Comparison of ENCODE assay signal across 8 cellular contexts in genomic region chr2:201208563-201209252, GRCh38. TPM values are rescaled to one million over a fixed set of nuclear protein-coding genes. Genes with fewer than 3 reads are reported as not detected.
DNase-seq lines count a peak whose midpoint lies in the region; ATAC-seq and TF ChIP-seq lines count a peak whose summit lies in the region.

No MANE protein-coding gene starts in this region.

- no peaks in the 10 kb centered on the region for H3K9me3 Mint-ChIP-seq in CD14-positive monocyte
- no peaks in the 10 kb centered on the region for H3K9me3 Mint-ChIP-seq in activated naive CD8-positive, alpha-beta T cell treated with anti-CD3 and anti-CD28 coated beads, Interleukin-2, amount 50 U/mL, for 24 hours
- no peaks in the 10 kb centered on the region for H3K9me3 Mint-ChIP-seq in activated CD8-positive, alpha-beta T cell treated with anti-CD3 and anti-CD28 coated beads, Interleukin-2, amount 10 ng/mL, durations not matched to agents 7 days and 5 days (ENCODE audit: insufficient read depth)
- no peaks in the 10 kb centered on the region for H3K9me3 Mint-ChIP-seq in activated CD4-positive, alpha-beta T cell treated with anti-CD3 and anti-CD28 coated beads for 36 hours (ENCODE audit: low read depth)

- H3K4me1 Mint-ChIP-seq in CD14-positive monocyte: peaks cover 32% of the 10 kb centered on the region
- H3K4me1 Mint-ChIP-seq in activated naive CD8-positive, alpha-beta T cell treated with anti-CD3 and anti-CD28 coated beads, Interleukin-2, amount 50 U/mL, for 24 hours: peaks cover 21% of the 10 kb centered on the region
- H3K4me1 Mint-ChIP-seq in activated CD8-positive, alpha-beta T cell treated with anti-CD3 and anti-CD28 coated beads, Interleukin-2, amount 10 ng/mL, durations not matched to agents 7 days and 5 days (ENCODE audit: low read depth): peaks cover 28% of the 10 kb centered on the region
- peaks cover 25% of the 10 kb centered on the region for H3K4me1 Mint-ChIP-seq in activated CD4-positive, alpha-beta T cell treated with anti-CD3 and anti-CD28 coated beads for 36 hours

- ATAC-seq in GM19468 (IDR thresholded peaks at IDR 0.05; ENCODE audit: extremely low read depth, unreplicated experiment) (peak; percentile 69), HG03175 (IDR thresholded peaks at IDR 0.05; ENCODE audit: unreplicated experiment) (peak; percentile 78)
- ATAC-seq in activated naive CD8-positive, alpha-beta T cell treated with anti-CD3 and anti-CD28 coated beads, Interleukin-2, amount 50 U/mL, for 24 hours: no peak
- ATAC-seq in activated CD8-positive, alpha-beta T cell treated with anti-CD3 and anti-CD28 coated beads, Interleukin-2, amount 10 ng/mL, durations not matched to agents 7 days and 5 days: no peak
- no peak for ATAC-seq in activated CD4-positive, alpha-beta T cell treated with anti-CD3 and anti-CD28 coated beads for 36 hours

- peak overlapping the region; percentile 87 to 97 (median 96) for H3K27ac Mint-ChIP-seq in CD14-positive monocyte
- peak overlapping the region; percentile 66 for H3K27ac Mint-ChIP-seq in activated naive CD8-positive, alpha-beta T cell treated with anti-CD3 and anti-CD28 coated beads, Interleukin-2, amount 50 U/mL, for 24 hours
- H3K27ac Mint-ChIP-seq in activated CD8-positive, alpha-beta T cell treated with anti-CD3 and anti-CD28 coated beads, Interleukin-2, amount 10 ng/mL, durations not matched to agents 7 days and 5 days: no peak overlapping the region
- no peak overlapping the region for H3K27ac Mint-ChIP-seq in activated CD4-positive, alpha-beta T cell treated with anti-CD3 and anti-CD28 coated beads for 36 hours

- H3K36me3 Mint-ChIP-seq in CD14-positive monocyte: peaks cover 51 to 57% of the 10 kb centered on the region in 2 donors
- H3K36me3 Mint-ChIP-seq in activated naive CD8-positive, alpha-beta T cell treated with anti-CD3 and anti-CD28 coated beads, Interleukin-2, amount 50 U/mL, for 24 hours (ENCODE audit: low read depth): peaks cover 22% of the 10 kb centered on the region
- peaks cover 44% of the 10 kb centered on the region for H3K36me3 Mint-ChIP-seq in activated CD8-positive, alpha-beta T cell treated with anti-CD3 and anti-CD28 coated beads, Interleukin-2, amount 10 ng/mL, durations not matched to agents 7 days and 5 days (ENCODE audit: low read depth)
- H3K36me3 Mint-ChIP-seq in activated CD4-positive, alpha-beta T cell treated with anti-CD3 and anti-CD28 coated beads for 36 hours (ENCODE audit: low read depth): peaks cover 27% of the 10 kb centered on the region

- H3K4me3 Mint-ChIP-seq in CD14-positive monocyte: peak overlapping the region; percentile 56 to 74
- no peak overlapping the region for H3K4me3 Mint-ChIP-seq in activated naive CD8-positive, alpha-beta T cell treated with anti-CD3 and anti-CD28 coated beads, Interleukin-2, amount 50 U/mL, for 24 hours
- H3K4me3 Mint-ChIP-seq in activated CD8-positive, alpha-beta T cell treated with anti-CD3 and anti-CD28 coated beads, Interleukin-2, amount 10 ng/mL, durations not matched to agents 7 days and 5 days: no peak overlapping the region
- no peak overlapping the region for H3K4me3 Mint-ChIP-seq in activated CD4-positive, alpha-beta T cell treated with anti-CD3 and anti-CD28 coated beads for 36 hours

- peaks cover 0 to 3% (median 0%) of the 10 kb centered on the region in 3 donors for H3K27me3 Mint-ChIP-seq in CD14-positive monocyte (ENCODE audit: low read depth in 3 of 3)
- H3K27me3 Mint-ChIP-seq in activated naive CD8-positive, alpha-beta T cell treated with anti-CD3 and anti-CD28 coated beads, Interleukin-2, amount 50 U/mL, for 24 hours: no peaks in the 10 kb centered on the region
- H3K27me3 Mint-ChIP-seq in activated CD8-positive, alpha-beta T cell treated with anti-CD3 and anti-CD28 coated beads, Interleukin-2, amount 10 ng/mL, durations not matched to agents 7 days and 5 days (ENCODE audit: low read depth): no peaks in the 10 kb centered on the region
- no peaks in the 10 kb centered on the region for H3K27me3 Mint-ChIP-seq in activated CD4-positive, alpha-beta T cell treated with anti-CD3 and anti-CD28 coated beads for 36 hours

- peak; percentile 82 for DNase-seq in CD14-positive monocyte (ENCODE audit: low spot score)
- no peak for DNase-seq in activated naive CD8-positive, alpha-beta T cell treated with anti-CD3 and anti-CD28 coated beads, Interleukin-2, amount 50 U/mL, for 24 hours
- no peak for DNase-seq in GDM1 (lab: John Stamatoyannopoulos, UW)
- no peak for DNase-seq in activated CD8-positive, alpha-beta T cell treated with anti-CD3 and anti-CD28 coated beads, Interleukin-2, amount 10 ng/mL, durations not matched to agents 7 days and 5 days
- no peak for DNase-seq in activated CD4-positive, alpha-beta T cell treated with anti-CD3 and anti-CD28 coated beads for 36 hours
- DNase-seq in SW 1271 (lab: John Stamatoyannopoulos, UW): no peak

- intact Hi-C loops in CD14-positive monocyte (cut with micrococcal nuclease): no loop called here
- intact Hi-C loops in activated CD4-positive, alpha-beta T cell treated with anti-CD3 and anti-CD28 coated beads for 36 hours (cut with DNase I, micrococcal nuclease): no loop called here

- TF ChIP-seq CTCF in CD14-positive monocyte (IDR thresholded peaks at IDR 0.05): no peak

- CTCF ChIA-PET in activated CD8-positive, alpha-beta T cell treated with anti-CD3 and anti-CD28 coated beads, Interleukin-2, amount 10 ng/mL, durations not matched to agents 7 days and 5 days (lab: Charles Lee): interaction anchor here (2.1 to 2.3 kb wide), 3 partner anchors 23 to 26 kb away, joined by 6 to 16 read pairs (median 8); partner anchors contain the start of gene CASP10
- CTCF ChIA-PET in activated CD4-positive, alpha-beta T cell treated with anti-CD3 and anti-CD28 coated beads for 36 hours (lab: Charles Lee): interaction anchor here (1.6 to 2.7 kb wide), 2 partner anchors 14 to 23 kb away, joined by 10 to 13 read pairs; no protein-coding TSS in a partner anchor

- POLR2A ChIA-PET in activated CD8-positive, alpha-beta T cell treated with anti-CD3 and anti-CD28 coated beads, Interleukin-2, amount 10 ng/mL, durations not matched to agents 7 days and 5 days (lab: Charles Lee): no interaction called here
- POLR2A ChIA-PET in activated CD4-positive, alpha-beta T cell treated with anti-CD3 and anti-CD28 coated beads for 36 hours (lab: Charles Lee): no interaction called here

RNA-seq across cellular contexts. Expression of gene CASP10, which starts 25.8 kb away (rescaled TPM):
- 10 to 100 TPM; 17.7 to 18.9 TPM for polyA plus RNA-seq in CD14-positive monocyte
- total RNA-seq in activated CD8-positive, alpha-beta T cell treated with anti-CD3 and anti-CD28 coated beads, Interleukin-2, amount 10 ng/mL, durations not matched to agents 7 days and 5 days: 10 to 100 TPM; 40.7 to 42.8 TPM
- total RNA-seq in activated CD4-positive, alpha-beta T cell treated with anti-CD3 and anti-CD28 coated beads for 36 hours: 10 to 100 TPM; 12.2 to 16.8 TPM

RNA-seq across cellular contexts. Expression of gene CASP8, which starts 51.6 kb away (rescaled TPM):
- polyA plus RNA-seq in CD14-positive monocyte: 10 to 100 TPM; 40.0 to 80.7 TPM
- total RNA-seq in activated CD8-positive, alpha-beta T cell treated with anti-CD3 and anti-CD28 coated beads, Interleukin-2, amount 10 ng/mL, durations not matched to agents 7 days and 5 days: 10 to 100 TPM; 62.7 to 63.2 TPM
- total RNA-seq in activated CD4-positive, alpha-beta T cell treated with anti-CD3 and anti-CD28 coated beads for 36 hours: 10 to 100 TPM; 45.1 to 49.1 TPM

Comparison
In these comparisons a context has a peak if more than half of its experiments do, and no peak if none do; other contexts are left out.
1. H3K27ac Mint-ChIP-seq: peak in CD14-positive monocyte (7 of 7) and activated naive CD8-positive, alpha-beta T cell treated with anti-CD3 and anti-CD28 coated beads, Interleukin-2, amount 50 U/mL, for 24 hours (single experiment); none in activated CD8-positive, alpha-beta T cell treated with anti-CD3 and anti-CD28 coated beads, Interleukin-2, amount 10 ng/mL, durations not matched to agents 7 days and 5 days (single experiment) and activated CD4-positive, alpha-beta T cell treated with anti-CD3 and anti-CD28 coated beads for 36 hours (single experiment).
2. H3K4me3 Mint-ChIP-seq: peak in CD14-positive monocyte (2 of 2); none in activated naive CD8-positive, alpha-beta T cell treated with anti-CD3 and anti-CD28 coated beads, Interleukin-2, amount 50 U/mL, for 24 hours (single experiment), activated CD8-positive, alpha-beta T cell treated with anti-CD3 and anti-CD28 coated beads, Interleukin-2, amount 10 ng/mL, durations not matched to agents 7 days and 5 days (single experiment) and activated CD4-positive, alpha-beta T cell treated with anti-CD3 and anti-CD28 coated beads for 36 hours (single experiment).
3. ATAC-seq: peak in GM19468 (single experiment) and HG03175 (single experiment); none in activated naive CD8-positive, alpha-beta T cell treated with anti-CD3 and anti-CD28 coated beads, Interleukin-2, amount 50 U/mL, for 24 hours (single experiment), activated CD8-positive, alpha-beta T cell treated with anti-CD3 and anti-CD28 coated beads, Interleukin-2, amount 10 ng/mL, durations not matched to agents 7 days and 5 days (single experiment) and activated CD4-positive, alpha-beta T cell treated with anti-CD3 and anti-CD28 coated beads for 36 hours (single experiment).